ENCODE assay signal across 32 cellular contexts in genomic region chr11:91188484-91188883, GRCh38.
"Had no signal": no experiment of that assay in that cellular context is flagged by ENCODE, and none has a peak within 500 bp of the region (broad histone marks: within the 10 kb centered on the region; RNA-seq: fewer than 3 reads in every experiment).

No MANE protein-coding gene starts in this region.

- H3K4me1 ChIP-seq: Peyer's patch, SJCRH30 had no signal

- H3K9ac ChIP-seq: SK-N-SH had no signal

- H3K9me2 ChIP-seq: SK-N-SH had no signal

- H3K27me3 ChIP-seq: MG63, Peyer's patch, SJCRH30 had no signal

- H3K4me2 ChIP-seq: SK-N-SH had no signal

- H3K9me3 ChIP-seq: MG63, SJCRH30, SK-N-SH had no signal

- H3K36me3 ChIP-seq: MG63, Peyer's patch, SJCRH30 had no signal

- H3K27ac ChIP-seq: Peyer's patch, SJCRH30 had no signal

- H3K4me3 ChIP-seq: MG63, Peyer's patch, SJCRH30 had no signal

- DNase-seq: Kasumi-1, KG1, MG63, NCI-H1048, NCI-H1092 treated with DMSO at 0.1 percent for 48 hours, NCI-H1105 treated with DMSO at 0.1 percent for 48 hours, NCI-H1417, NCI-H1436, NCI-H146, NCI-H1694, NCI-H187, NCI-H1930, NCI-H2029 treated with DMSO at 0.1 percent for 48 hours, NCI-H2081 treated with DMSO at 0.1 percent for 48 hours, NCI-H2107, NCI-H2171, NCI-H226, NCI-H446 treated with DMSO at 0.1 percent for 48 hours, NCI-H510A, NCI-H524, NCI-H526, NCI-H69, NCI-H748 treated with DMSO at 0.1 percent for 48 hours, NCI-H82, Peyer's patch, RPMI8226, SHP77, SIG-M5, SJCRH30, SK-N-SH, SW 1271, T-helper 1 cell had no signal
